In the genomic region with DNA sequence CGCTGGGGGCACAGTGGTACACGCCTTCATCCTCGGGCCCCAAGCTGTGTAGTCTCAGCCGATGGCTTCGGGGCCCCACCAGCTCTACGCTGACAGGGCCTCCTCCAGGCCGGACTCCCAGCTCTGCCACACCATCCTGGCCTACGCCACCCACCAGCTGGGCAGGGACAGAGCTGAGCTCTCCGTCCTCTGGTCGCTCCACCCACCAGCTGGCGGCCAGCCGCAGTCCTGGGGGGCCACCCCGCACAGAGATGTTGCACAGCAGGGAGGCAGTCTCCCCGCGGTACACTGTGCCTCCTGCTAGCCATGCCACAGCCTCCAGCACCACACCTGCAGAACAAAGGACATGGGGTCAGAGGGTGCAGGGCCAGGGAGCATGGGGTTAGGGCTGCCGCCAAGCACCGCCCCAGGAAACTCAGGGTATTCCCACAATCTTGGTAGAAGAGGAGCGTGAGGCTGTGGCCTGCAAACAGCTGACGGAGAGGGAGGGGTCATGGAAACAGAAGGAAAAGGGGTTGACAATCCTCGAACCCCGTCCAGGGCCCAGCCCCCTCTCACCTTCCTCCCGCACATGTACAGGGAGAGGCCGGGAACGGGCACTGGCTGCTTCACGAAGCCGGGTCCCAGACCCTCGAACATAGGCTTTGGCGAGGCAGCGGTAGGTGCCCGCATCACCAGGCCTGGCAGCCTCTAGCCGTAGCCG, we compare ENCODE assay signal across 1 cellular context.
TF ChIP-seq lines count a peak whose summit lies in the region.

No MANE protein-coding gene starts in this region.

TF ChIP-seq in IMR-90, 13 proteins besides CTCF, POLR2A, EP300 and RAD21 (continued from another document):
- TF ChIP-seq RCOR1 (IDR thresholded peaks at IDR 0.05; ENCODE audit: insufficient replicate concordance, low read length) (no peak), CHD1 (IDR thresholded peaks at IDR 0.05; ENCODE audit: low read depth, low read length) (no peak), MAFK (IDR thresholded peaks at IDR 0.05; ENCODE audit: low read depth, low read length) (no peak)
